Comparison of ENCODE assay signal across 8 cellular contexts in the genomic region with DNA sequence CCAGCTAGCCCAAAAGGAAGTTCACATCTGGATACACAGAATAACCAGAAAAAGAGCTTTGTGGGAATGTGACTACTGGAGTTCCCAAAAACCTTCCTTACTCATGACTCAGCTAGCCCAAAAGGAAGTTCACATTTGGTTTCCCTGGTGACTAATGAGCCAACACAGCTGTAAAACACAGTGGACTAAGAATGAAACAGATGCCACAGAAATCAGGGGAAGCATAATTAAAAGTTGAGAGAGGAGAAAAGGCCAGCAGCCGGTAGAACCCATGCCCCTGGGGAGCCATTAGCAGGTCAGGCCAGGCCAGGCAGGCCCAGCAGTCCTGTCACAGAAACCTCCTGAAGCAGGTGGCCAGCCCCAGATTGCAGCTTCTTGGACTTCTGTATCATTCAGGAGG.
DNase-seq lines count a peak whose midpoint lies in the region; ATAC-seq and FAIRE-seq lines count a peak whose summit lies in the region.

No MANE protein-coding gene starts in this region.

- no peak overlapping the region for H3K4me3 ChIP-seq in muscle layer of duodenum (ENCODE audit: low read depth in 1 of 2, low read length in 2 of 2)

- no peaks in the 10 kb centered on the region for H3K27me3 ChIP-seq in muscle layer of duodenum (ENCODE audit: low read depth, low read length)

- H3K36me3 ChIP-seq in muscle layer of duodenum (ENCODE audit: control insufficient read depth in 1 of 2, insufficient read depth in 2 of 2, low read length in 2 of 2), result peaks cover 6 to 18% of the 10 kb centered on the region in 2 donors

- peaks cover 40 to 51% of the 10 kb centered on the region in 2 donors for H3K4me1 ChIP-seq in muscle layer of duodenum (ENCODE audit: control insufficient read depth in 1 of 2, insufficient read depth in 2 of 2, low read length in 2 of 2)

- H3K9me3 ChIP-seq in muscle layer of duodenum (ENCODE audit: control insufficient read depth in 1 of 2, low read length in 2 of 2), result no peaks in the 10 kb centered on the region

- DNase-seq in ELR (ENCODE audit: low read depth) (peak; percentile 91), NOMO-1 treated with DMSO at 0.1 percent for 48 hours (lab: John Stamatoyannopoulos, UW; ENCODE audit: unreplicated experiment) (peak; percentile 46), NCI-H1092 treated with DMSO at 0.1 percent for 48 hours (lab: John Stamatoyannopoulos, UW) (no peak), activated gamma-delta T cell treated with Interleukin-2 at 50 U/mL for 16 hours (no peak)
- DNase-seq in activated CD4-positive, alpha-beta T cell treated with anti-CD3 and anti-CD28 coated beads for 4 hours, result no peak

- FAIRE-seq in endometrium (lab: Jason Lieb, UNC), result peak; percentile 77

- H3K27ac ChIP-seq in muscle layer of duodenum (ENCODE audit: low read length), result peak overlapping the region; percentile 90

- peak; percentile 66 for ATAC-seq in HG02678 (IDR thresholded peaks at IDR 0.05; ENCODE audit: unreplicated experiment)

Comparison
In these comparisons a context has a peak if more than half of its experiments do, and no peak if none do; other contexts are left out.
1. DNase-seq: peak in ELR (single experiment) and NOMO-1 treated with DMSO at 0.1 percent for 48 hours (single experiment); none in NCI-H1092 treated with DMSO at 0.1 percent for 48 hours (single experiment), activated CD4-positive, alpha-beta T cell treated with anti-CD3 and anti-CD28 coated beads for 4 hours (0 of 2) and activated gamma-delta T cell treated with Interleukin-2 at 50 U/mL for 16 hours (single experiment).